In the genomic region with DNA sequence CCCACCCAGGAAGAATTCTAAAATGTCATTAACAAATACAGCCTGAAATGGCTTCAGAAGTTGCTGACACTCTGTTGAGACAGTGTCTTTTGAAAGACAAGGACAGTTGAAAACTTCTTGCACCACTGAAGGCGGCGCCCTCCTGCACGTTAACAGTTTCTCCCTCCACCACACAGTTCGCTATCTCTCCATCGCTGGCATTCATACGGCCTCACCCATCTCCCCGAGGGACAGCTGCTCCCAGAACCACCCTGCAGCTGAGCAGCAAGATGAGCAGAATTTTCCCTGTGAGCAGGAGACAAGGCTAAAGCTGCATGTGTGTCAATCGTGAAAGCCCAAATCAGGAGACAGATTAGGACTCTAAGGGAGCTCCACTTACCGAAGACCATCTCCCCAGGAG, we compare ENCODE assay signal across 1 cellular context.
A peak's percentile ranks its signal among the peaks of the same experiment; 100 is the strongest.
TF ChIP-seq lines count a peak whose summit lies in the region.

No MANE protein-coding gene starts in this region.

TF ChIP-seq in K562, 482 proteins besides CTCF, POLR2A, EP300 and RAD21 (continued from another document and continues in another):
- TF ChIP-seq, protein P1, sequence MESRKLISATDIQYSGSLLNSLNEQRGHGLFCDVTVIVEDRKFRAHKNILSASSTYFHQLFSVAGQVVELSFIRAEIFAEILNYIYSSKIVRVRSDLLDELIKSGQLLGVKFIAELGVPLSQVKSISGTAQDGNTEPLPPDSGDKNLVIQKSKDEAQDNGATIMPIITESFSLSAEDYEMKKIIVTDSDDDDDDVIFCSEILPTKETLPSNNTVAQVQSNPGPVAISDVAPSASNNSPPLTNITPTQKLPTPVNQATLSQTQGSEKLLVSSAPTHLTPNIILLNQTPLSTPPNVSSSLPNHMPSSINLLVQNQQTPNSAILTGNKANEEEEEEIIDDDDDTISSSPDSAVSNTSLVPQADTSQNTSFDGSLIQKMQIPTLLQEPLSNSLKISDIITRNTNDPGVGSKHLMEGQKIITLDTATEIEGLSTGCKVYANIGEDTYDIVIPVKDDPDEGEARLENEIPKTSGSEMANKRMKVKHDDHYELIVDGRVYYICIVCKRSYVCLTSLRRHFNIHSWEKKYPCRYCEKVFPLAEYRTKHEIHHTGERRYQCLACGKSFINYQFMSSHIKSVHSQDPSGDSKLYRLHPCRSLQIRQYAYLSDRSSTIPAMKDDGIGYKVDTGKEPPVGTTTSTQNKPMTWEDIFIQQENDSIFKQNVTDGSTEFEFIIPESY (CRISPR knock-in tag; IDR thresholded peaks at IDR 0.05), result 0 out of 2 replicates have a peak, but pooled peaks have one; percentile 10
- TF ChIP-seq ELF4 (CRISPR knock-in tag; IDR thresholded peaks at IDR 0.05) (no peak), JUND (IDR thresholded peaks at IDR 0.05; ENCODE audit: borderline replicate concordance, low read depth, low read length) (peak; percentile 43; the same call in 1 of the 2 replicates), JUND (tag; IDR thresholded peaks at IDR 0.05; ENCODE audit: borderline replicate concordance, low read depth, low read length) (peak; percentile 60; the same call in 1 of the 3 replicates), EHMT2 (IDR thresholded peaks at IDR 0.05) (no peak), HDAC6 (IDR thresholded peaks at IDR 0.05; ENCODE audit: low read depth, low read length) (no peak), TAL1 (IDR thresholded peaks at IDR 0.05) (0 out of 2 replicates have a peak, but pooled peaks have one; percentile 12), ZNF696 (CRISPR knock-in tag; conservative IDR thresholded peaks at IDR 0.05) (no peak), CBFA2T2 (conservative IDR thresholded peaks at IDR 0.05) (peak; percentile 51), CXXC5 (CRISPR knock-in tag; IDR thresholded peaks at IDR 0.05) (peak; percentile 70), HNRNPL (IDR thresholded peaks at IDR 0.05; ENCODE audit: low read depth, low read length) (0 out of 2 replicates have a peak, but pooled peaks have one; percentile 41), TAF9B (IDR thresholded peaks at IDR 0.05; ENCODE audit: partially characterized antibody) (no peak), ZNF239 (CRISPR knock-in tag; IDR thresholded peaks at IDR 0.05) (peak; percentile 25), MYNN (IDR thresholded peaks at IDR 0.05) (peak; percentile 85; the same call in 1 of the 2 replicates), MYNN (CRISPR knock-in tag; IDR thresholded peaks at IDR 0.05) (no peak), GATA2 (CRISPR knock-in tag; IDR thresholded peaks at IDR 0.05) (peak; percentile 92), GABPB1 (CRISPR knock-in tag; IDR thresholded peaks at IDR 0.05) (no peak), DPF2 (IDR thresholded peaks at IDR 0.05) (peak; percentile 83), RAD51 (IDR thresholded peaks at IDR 0.05; ENCODE audit: borderline replicate concordance, low read depth) (no peak), TEAD1 (CRISPR knock-in tag; IDR thresholded peaks at IDR 0.05) (0 out of 4 replicates have a peak, but pooled peaks of 1 of the 2 experiments have one; percentile 43), KLF13 (tag; IDR thresholded peaks at IDR 0.05; ENCODE audit: borderline replicate concordance, low read depth) (0 out of 2 replicates have a peak, but pooled peaks have one; percentile 20), CREM (IDR thresholded peaks at IDR 0.05; ENCODE audit: low read depth) (peak; percentile 44; the same call in 1 of the 2 replicates), POLR2B (IDR thresholded peaks at IDR 0.05; ENCODE audit: low read depth, partially characterized antibody) (no peak), CEBPG (CRISPR knock-in tag; IDR thresholded peaks at IDR 0.05) (no peak), CEBPG (tag; conservative IDR thresholded peaks at IDR 0.05 in 1 of 2, IDR thresholded peaks at IDR 0.05 in 1 of 2) (no peak), SOX6 (IDR thresholded peaks at IDR 0.05) (peak; percentile 29; the same call in 1 of the 2 replicates), RBBP5 (IDR thresholded peaks at IDR 0.05; ENCODE audit: borderline replicate concordance, insufficient read depth, low read length, poor library complexity, severe bottlenecking) (peak; percentile 54), TEAD4 (IDR thresholded peaks at IDR 0.05; ENCODE audit: low read length) (peak; percentile 31; the same call in 1 of the 2 replicates), TEAD4 (CRISPR knock-in tag; IDR thresholded peaks at IDR 0.05; ENCODE audit: borderline replicate concordance) (no peak), SMAD4 (CRISPR knock-in tag; conservative IDR thresholded peaks at IDR 0.05) (peak; percentile 48; the same call in 1 of the 2 replicates), PHB (CRISPR knock-in tag; IDR thresholded peaks at IDR 0.05) (no peak), BACH1 (tag; IDR thresholded peaks at IDR 0.05) (no peak), GTF2F1 (IDR thresholded peaks at IDR 0.05; ENCODE audit: low read depth, low read length) (no peak), CBFB (CRISPR knock-in tag; IDR thresholded peaks at IDR 0.05) (no peak), MIER1 (IDR thresholded peaks at IDR 0.05; ENCODE audit: low read depth) (no peak), NFXL1 (CRISPR knock-in tag; IDR thresholded peaks at IDR 0.05) (no peak), MAZ (CRISPR knock-in tag; conservative IDR thresholded peaks at IDR 0.05 in 1 of 2, IDR thresholded peaks at IDR 0.05 in 1 of 2) (0 out of 4 replicates have a peak, but pooled peaks of 1 of the 2 experiments have one; percentile 34), ZNF717 (CRISPR knock-in tag; IDR thresholded peaks at IDR 0.05) (no peak)
- TF ChIP-seq, protein P2, sequence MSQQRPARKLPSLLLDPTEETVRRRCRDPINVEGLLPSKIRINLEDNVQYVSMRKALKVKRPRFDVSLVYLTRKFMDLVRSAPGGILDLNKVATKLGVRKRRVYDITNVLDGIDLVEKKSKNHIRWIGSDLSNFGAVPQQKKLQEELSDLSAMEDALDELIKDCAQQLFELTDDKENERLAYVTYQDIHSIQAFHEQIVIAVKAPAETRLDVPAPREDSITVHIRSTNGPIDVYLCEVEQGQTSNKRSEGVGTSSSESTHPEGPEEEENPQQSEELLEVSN (IDR thresholded peaks at IDR 0.05; ENCODE audit: borderline replicate concordance in 1 of 2, extremely low read depth in 1 of 2, insufficient read depth in 1 of 2, insufficient read length in 1 of 2, low read depth in 1 of 2, low read length in 1 of 2, poor library complexity in 1 of 2, severe bottlenecking in 1 of 2), result peak; percentile 42 to 71
- TF ChIP-seq, protein P3, sequence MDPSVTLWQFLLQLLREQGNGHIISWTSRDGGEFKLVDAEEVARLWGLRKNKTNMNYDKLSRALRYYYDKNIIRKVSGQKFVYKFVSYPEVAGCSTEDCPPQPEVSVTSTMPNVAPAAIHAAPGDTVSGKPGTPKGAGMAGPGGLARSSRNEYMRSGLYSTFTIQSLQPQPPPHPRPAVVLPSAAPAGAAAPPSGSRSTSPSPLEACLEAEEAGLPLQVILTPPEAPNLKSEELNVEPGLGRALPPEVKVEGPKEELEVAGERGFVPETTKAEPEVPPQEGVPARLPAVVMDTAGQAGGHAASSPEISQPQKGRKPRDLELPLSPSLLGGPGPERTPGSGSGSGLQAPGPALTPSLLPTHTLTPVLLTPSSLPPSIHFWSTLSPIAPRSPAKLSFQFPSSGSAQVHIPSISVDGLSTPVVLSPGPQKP (CRISPR knock-in tag; IDR thresholded peaks at IDR 0.05), result no peak
- TF ChIP-seq, protein P4, sequence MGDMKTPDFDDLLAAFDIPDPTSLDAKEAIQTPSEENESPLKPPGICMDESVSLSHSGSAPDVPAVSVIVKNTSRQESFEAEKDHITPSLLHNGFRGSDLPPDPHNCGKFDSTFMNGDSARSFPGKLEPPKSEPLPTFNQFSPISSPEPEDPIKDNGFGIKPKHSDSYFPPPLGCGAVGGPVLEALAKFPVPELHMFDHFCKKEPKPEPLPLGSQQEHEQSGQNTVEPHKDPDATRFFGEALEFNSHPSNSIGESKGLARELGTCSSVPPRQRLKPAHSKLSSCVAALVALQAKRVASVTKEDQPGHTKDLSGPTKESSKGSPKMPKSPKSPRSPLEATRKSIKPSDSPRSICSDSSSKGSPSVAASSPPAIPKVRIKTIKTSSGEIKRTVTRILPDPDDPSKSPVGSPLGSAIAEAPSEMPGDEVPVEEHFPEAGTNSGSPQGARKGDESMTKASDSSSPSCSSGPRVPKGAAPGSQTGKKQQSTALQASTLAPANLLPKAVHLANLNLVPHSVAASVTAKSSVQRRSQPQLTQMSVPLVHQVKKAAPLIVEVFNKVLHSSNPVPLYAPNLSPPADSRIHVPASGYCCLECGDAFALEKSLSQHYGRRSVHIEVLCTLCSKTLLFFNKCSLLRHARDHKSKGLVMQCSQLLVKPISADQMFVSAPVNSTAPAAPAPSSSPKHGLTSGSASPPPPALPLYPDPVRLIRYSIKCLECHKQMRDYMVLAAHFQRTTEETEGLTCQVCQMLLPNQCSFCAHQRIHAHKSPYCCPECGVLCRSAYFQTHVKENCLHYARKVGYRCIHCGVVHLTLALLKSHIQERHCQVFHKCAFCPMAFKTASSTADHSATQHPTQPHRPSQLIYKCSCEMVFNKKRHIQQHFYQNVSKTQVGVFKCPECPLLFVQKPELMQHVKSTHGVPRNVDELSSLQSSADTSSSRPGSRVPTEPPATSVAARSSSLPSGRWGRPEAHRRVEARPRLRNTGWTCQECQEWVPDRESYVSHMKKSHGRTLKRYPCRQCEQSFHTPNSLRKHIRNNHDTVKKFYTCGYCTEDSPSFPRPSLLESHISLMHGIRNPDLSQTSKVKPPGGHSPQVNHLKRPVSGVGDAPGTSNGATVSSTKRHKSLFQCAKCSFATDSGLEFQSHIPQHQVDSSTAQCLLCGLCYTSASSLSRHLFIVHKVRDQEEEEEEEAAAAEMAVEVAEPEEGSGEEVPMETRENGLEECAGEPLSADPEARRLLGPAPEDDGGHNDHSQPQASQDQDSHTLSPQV (IDR thresholded peaks at IDR 0.05), result peak; percentile 67; the same call in 1 of the 2 replicates
- TF ChIP-seq, protein P5, sequence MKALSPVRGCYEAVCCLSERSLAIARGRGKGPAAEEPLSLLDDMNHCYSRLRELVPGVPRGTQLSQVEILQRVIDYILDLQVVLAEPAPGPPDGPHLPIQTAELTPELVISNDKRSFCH (CRISPR knock-in tag; IDR thresholded peaks at IDR 0.05), result no peak
- TF ChIP-seq, protein P5 (tag; IDR thresholded peaks at IDR 0.05), result 0 out of 2 replicates have a peak, but pooled peaks have one; percentile 33
- TF ChIP-seq, protein P6, sequence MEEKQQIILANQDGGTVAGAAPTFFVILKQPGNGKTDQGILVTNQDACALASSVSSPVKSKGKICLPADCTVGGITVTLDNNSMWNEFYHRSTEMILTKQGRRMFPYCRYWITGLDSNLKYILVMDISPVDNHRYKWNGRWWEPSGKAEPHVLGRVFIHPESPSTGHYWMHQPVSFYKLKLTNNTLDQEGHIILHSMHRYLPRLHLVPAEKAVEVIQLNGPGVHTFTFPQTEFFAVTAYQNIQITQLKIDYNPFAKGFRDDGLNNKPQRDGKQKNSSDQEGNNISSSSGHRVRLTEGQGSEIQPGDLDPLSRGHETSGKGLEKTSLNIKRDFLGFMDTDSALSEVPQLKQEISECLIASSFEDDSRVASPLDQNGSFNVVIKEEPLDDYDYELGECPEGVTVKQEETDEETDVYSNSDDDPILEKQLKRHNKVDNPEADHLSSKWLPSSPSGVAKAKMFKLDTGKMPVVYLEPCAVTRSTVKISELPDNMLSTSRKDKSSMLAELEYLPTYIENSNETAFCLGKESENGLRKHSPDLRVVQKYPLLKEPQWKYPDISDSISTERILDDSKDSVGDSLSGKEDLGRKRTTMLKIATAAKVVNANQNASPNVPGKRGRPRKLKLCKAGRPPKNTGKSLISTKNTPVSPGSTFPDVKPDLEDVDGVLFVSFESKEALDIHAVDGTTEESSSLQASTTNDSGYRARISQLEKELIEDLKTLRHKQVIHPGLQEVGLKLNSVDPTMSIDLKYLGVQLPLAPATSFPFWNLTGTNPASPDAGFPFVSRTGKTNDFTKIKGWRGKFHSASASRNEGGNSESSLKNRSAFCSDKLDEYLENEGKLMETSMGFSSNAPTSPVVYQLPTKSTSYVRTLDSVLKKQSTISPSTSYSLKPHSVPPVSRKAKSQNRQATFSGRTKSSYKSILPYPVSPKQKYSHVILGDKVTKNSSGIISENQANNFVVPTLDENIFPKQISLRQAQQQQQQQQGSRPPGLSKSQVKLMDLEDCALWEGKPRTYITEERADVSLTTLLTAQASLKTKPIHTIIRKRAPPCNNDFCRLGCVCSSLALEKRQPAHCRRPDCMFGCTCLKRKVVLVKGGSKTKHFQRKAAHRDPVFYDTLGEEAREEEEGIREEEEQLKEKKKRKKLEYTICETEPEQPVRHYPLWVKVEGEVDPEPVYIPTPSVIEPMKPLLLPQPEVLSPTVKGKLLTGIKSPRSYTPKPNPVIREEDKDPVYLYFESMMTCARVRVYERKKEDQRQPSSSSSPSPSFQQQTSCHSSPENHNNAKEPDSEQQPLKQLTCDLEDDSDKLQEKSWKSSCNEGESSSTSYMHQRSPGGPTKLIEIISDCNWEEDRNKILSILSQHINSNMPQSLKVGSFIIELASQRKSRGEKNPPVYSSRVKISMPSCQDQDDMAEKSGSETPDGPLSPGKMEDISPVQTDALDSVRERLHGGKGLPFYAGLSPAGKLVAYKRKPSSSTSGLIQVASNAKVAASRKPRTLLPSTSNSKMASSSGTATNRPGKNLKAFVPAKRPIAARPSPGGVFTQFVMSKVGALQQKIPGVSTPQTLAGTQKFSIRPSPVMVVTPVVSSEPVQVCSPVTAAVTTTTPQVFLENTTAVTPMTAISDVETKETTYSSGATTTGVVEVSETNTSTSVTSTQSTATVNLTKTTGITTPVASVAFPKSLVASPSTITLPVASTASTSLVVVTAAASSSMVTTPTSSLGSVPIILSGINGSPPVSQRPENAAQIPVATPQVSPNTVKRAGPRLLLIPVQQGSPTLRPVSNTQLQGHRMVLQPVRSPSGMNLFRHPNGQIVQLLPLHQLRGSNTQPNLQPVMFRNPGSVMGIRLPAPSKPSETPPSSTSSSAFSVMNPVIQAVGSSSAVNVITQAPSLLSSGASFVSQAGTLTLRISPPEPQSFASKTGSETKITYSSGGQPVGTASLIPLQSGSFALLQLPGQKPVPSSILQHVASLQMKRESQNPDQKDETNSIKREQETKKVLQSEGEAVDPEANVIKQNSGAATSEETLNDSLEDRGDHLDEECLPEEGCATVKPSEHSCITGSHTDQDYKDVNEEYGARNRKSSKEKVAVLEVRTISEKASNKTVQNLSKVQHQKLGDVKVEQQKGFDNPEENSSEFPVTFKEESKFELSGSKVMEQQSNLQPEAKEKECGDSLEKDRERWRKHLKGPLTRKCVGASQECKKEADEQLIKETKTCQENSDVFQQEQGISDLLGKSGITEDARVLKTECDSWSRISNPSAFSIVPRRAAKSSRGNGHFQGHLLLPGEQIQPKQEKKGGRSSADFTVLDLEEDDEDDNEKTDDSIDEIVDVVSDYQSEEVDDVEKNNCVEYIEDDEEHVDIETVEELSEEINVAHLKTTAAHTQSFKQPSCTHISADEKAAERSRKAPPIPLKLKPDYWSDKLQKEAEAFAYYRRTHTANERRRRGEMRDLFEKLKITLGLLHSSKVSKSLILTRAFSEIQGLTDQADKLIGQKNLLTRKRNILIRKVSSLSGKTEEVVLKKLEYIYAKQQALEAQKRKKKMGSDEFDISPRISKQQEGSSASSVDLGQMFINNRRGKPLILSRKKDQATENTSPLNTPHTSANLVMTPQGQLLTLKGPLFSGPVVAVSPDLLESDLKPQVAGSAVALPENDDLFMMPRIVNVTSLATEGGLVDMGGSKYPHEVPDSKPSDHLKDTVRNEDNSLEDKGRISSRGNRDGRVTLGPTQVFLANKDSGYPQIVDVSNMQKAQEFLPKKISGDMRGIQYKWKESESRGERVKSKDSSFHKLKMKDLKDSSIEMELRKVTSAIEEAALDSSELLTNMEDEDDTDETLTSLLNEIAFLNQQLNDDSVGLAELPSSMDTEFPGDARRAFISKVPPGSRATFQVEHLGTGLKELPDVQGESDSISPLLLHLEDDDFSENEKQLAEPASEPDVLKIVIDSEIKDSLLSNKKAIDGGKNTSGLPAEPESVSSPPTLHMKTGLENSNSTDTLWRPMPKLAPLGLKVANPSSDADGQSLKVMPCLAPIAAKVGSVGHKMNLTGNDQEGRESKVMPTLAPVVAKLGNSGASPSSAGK (IDR thresholded peaks at IDR 0.05), result peak; percentile 63
